8 cellular contexts compared by ENCODE assay signal in genomic region chr16:66751135-66751991, GRCh38. TPM values are rescaled to one million over a fixed set of nuclear protein-coding genes. Genes with fewer than 3 reads are reported as not detected.
DNase-seq lines count a peak whose midpoint lies in the region; ATAC-seq and TF ChIP-seq lines count a peak whose summit lies in the region.

DYNC1LI2 (minus strand) TSS chr16:66751609; CDS start chr16:66751591, 18 bp downstream.

- H3K27ac ChIP-seq in DOHH2 (ENCODE audit: low read depth, low read length), result peak within 1 kb of the TSS; percentile 12; the same call in 1 of the 2 replicates
- peak within 1 kb of the TSS; percentile 97 for H3K27ac ChIP-seq in SJSA1
- H3K27ac ChIP-seq in subcutaneous abdominal adipose tissue (ENCODE audit: low read depth, low read length), result peak within 1 kb of the TSS; percentile 45

- H3K9me2 ChIP-seq in DOHH2 (replicated peaks; ENCODE audit: control insufficient read depth, low read length), result no peaks in the 10 kb centered on the region

- peak; percentile 82 for ATAC-seq in GM21529 (IDR thresholded peaks at IDR 0.05; ENCODE audit: unreplicated experiment)

- H3K4me1 ChIP-seq in DOHH2 (ENCODE audit: control insufficient read depth, low read length) (peaks cover 22% of the 10 kb centered on the region), SJSA1 (replicated peaks) (peaks cover 15% of the 10 kb centered on the region), neuron (ENCODE audit: insufficient read depth, low read length) (peaks cover 20% of the 10 kb centered on the region), subcutaneous abdominal adipose tissue (ENCODE audit: control insufficient read depth in 5 of 5, insufficient read depth in 5 of 5, low read length in 5 of 5) (peaks cover 5 to 38% (median 29%) of the 10 kb centered on the region in 5 donors)

- peak within 1 kb of the TSS; percentile 90 for H3K4me2 ChIP-seq in DOHH2 (ENCODE audit: low read length)

- H3K36me3 ChIP-seq in DOHH2 (ENCODE audit: control insufficient read depth, low read length) (peaks cover 41% of the 10 kb centered on the region), SJSA1 (peaks cover 50% of the 10 kb centered on the region), neuron (ENCODE audit: insufficient read depth, low read length) (peaks cover 34% of the 10 kb centered on the region), subcutaneous abdominal adipose tissue (ENCODE audit: control insufficient read depth in 5 of 5, insufficient read depth in 5 of 5, low read length in 5 of 5) (peaks cover 4 to 28% (median 16%) of the 10 kb centered on the region in 5 donors)

- peaks cover 12% of the 10 kb centered on the region for H4K20me1 ChIP-seq in DOHH2 (ENCODE audit: control insufficient read depth, insufficient read depth, low read depth, low read length)

- H3K79me2 ChIP-seq in DOHH2 (ENCODE audit: control insufficient read depth, low read length), result peaks cover 46% of the 10 kb centered on the region

- H2AFZ ChIP-seq in neuron (ENCODE audit: low read depth, low read length), result peak within 1 kb of the TSS; percentile 89

- peak within 1 kb of the TSS; percentile 93 to 97 (median 94) for H3K9ac ChIP-seq in subcutaneous abdominal adipose tissue (ENCODE audit: low read length in 5 of 5)

- H3K4me3 ChIP-seq in DOHH2 (ENCODE audit: low read length), result peak within 1 kb of the TSS; percentile 95
- peak within 1 kb of the TSS; percentile 75 for H3K4me3 ChIP-seq in Jurkat, Clone E6-1 (ENCODE audit: low read length)
- H3K4me3 ChIP-seq in SJSA1, result peak within 1 kb of the TSS; percentile 98
- H3K4me3 ChIP-seq in neuron (ENCODE audit: low read length), result peak within 1 kb of the TSS; percentile 77
- peak within 1 kb of the TSS; percentile 87 to 97 (median 93) for H3K4me3 ChIP-seq in subcutaneous abdominal adipose tissue (ENCODE audit: low read depth in 1 of 5, low read length in 5 of 5)

- peak; percentile 69 for TF ChIP-seq CTCF in DOHH2 (IDR thresholded peaks at IDR 0.05; ENCODE audit: low read depth, low read length, poor library complexity, severe bottlenecking)

- DNase-seq in Jurkat, Clone E6-1 (ENCODE audit: low read depth, low spot score), result peak; percentile 49
- DNase-seq in SJSA1 (ENCODE audit: low read depth in 1 of 2, low spot score in 2 of 2) (peak; percentile 68 to 83), foreskin melanocyte (peak; percentile 71)
- peak; percentile 73 to 82 (median 74) for DNase-seq in activated naive CD4-positive, alpha-beta T cell (lab: John Stamatoyannopoulos, UW)

- H3F3A ChIP-seq in DOHH2 (ENCODE audit: control insufficient read depth, insufficient read depth), result no peaks in the 10 kb centered on the region

- H3K27me3 ChIP-seq in DOHH2 (ENCODE audit: control insufficient read depth, low read length) (peaks cover 15% of the 10 kb centered on the region), SJSA1 (replicated peaks) (peaks cover 25% of the 10 kb centered on the region), neuron (ENCODE audit: insufficient read depth, low read length) (no peaks in the 10 kb centered on the region), subcutaneous abdominal adipose tissue (ENCODE audit: control insufficient read depth in 5 of 5, insufficient read depth in 4 of 5, low read length in 5 of 5) (no peaks in the 10 kb centered on the region)

- H3K9me3 ChIP-seq in DOHH2 (ENCODE audit: control insufficient read depth, insufficient read depth, low read length), result no peaks in the 10 kb centered on the region
- 0 out of 2 replicates have a peak, but pooled peaks cover 4% of the 10 kb centered on the region for H3K9me3 ChIP-seq in SJSA1 (replicated peaks)
- no peaks in the 10 kb centered on the region for H3K9me3 ChIP-seq in neuron (ENCODE audit: low read length)
- H3K9me3 ChIP-seq in subcutaneous abdominal adipose tissue (ENCODE audit: control insufficient read depth in 5 of 5, low read length in 5 of 5), result no peaks in the 10 kb centered on the region

RNA-seq across cellular contexts. Expression of gene DYNC1LI2, which starts in this region (rescaled TPM):
- polyA plus RNA-seq in Jurkat, Clone E6-1 (2012; ENCODE audit: insufficient read depth, insufficient read length), result 43.1 TPM
- 89.0 and 101 TPM in 2 replicates for total RNA-seq in SJSA1 (2014; rRNA removed; shearing (Covaris generic))

Comparison
In these comparisons a context has a peak if more than half of its experiments do, and no peak if none do; other contexts are left out.
1. Peak in every context shown above with its lines: DNase-seq, ATAC-seq, H3K4me3 ChIP-seq and H3K27ac ChIP-seq.
2. H3K27ac ChIP-seq: peak in every context shown above with its lines; median percentile 97 in SJSA1; 45 in subcutaneous abdominal adipose tissue; 12 in DOHH2.